22 cellular contexts compared by ENCODE assay signal in the genomic region with DNA sequence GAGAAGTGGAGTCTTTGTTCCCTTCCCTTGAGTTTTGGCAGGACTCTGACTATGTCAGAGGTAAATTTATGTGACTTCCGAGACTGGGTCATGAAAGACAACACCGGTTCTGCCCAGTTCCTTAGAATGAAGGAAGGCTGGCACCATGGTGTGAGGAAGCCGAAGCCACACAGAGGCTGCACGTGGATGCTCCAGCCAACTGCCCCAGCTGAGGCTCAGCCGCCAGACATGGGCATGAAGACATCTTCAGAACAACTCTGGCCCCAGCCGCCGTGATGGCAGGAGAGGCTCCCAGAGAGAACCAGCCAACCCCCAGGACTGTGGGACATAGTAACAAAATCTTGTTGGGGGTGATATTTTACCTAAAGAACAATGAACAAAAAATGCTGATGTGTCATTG.
"Had no signal": no experiment of that assay in that cellular context is flagged by ENCODE, and none has a peak within 500 bp of the region (broad histone marks: within the 10 kb centered on the region; RNA-seq: fewer than 3 reads in every experiment).

No MANE protein-coding gene starts in this region.

- DNase-seq: activated CD4-positive, alpha-beta memory T cell treated with anti-CD3 and anti-CD28 coated beads, Interleukin-2, amount 10 ng/mL, durations not matched to agents 7 days and 5 days; activated CD4-positive, alpha-beta T cell treated with anti-CD3 and anti-CD28 coated beads, Interleukin-2, amount 50 U/mL, for 1 hour; activated CD4-positive, CD25-positive, alpha-beta regulatory T cell; activated gamma-delta T cell; activated naive CD4-positive, alpha-beta T cell treated with anti-CD3 and anti-CD28 coated beads for 36 hours; activated naive CD8-positive, alpha-beta T cell treated with anti-CD3 and anti-CD28 coated beads for 36 hours; activated T-cell treated with anti-CD3 and anti-CD28 coated beads for 4 hours; activated T-cell treated with anti-CD3 and anti-CD28 coated beads, Interleukin-2, amount 50 U/mL, for 48 hours; anterior cingulate cortex; central memory CD4-positive, alpha-beta T cell; Karpas-422; MM.1S; NCI-H146; NCI-H187 treated with DMSO at 0.1 percent for 48 hours; NCI-H2081 treated with DMSO at 0.1 percent for 48 hours; NCI-H446; NCI-H524; SIG-M5; T-helper 2 cell; T1000 had no signal

- H3K36me3 ChIP-seq: breast epithelium had no signal

- H3K9me3 ChIP-seq: breast epithelium had no signal

- H3K27me3 ChIP-seq: breast epithelium had no signal

- H3K4me3 ChIP-seq: breast epithelium had no signal

- FAIRE-seq: TTC549 had no signal
